ENCODE assay signal across 2 cellular contexts in the genomic region with DNA sequence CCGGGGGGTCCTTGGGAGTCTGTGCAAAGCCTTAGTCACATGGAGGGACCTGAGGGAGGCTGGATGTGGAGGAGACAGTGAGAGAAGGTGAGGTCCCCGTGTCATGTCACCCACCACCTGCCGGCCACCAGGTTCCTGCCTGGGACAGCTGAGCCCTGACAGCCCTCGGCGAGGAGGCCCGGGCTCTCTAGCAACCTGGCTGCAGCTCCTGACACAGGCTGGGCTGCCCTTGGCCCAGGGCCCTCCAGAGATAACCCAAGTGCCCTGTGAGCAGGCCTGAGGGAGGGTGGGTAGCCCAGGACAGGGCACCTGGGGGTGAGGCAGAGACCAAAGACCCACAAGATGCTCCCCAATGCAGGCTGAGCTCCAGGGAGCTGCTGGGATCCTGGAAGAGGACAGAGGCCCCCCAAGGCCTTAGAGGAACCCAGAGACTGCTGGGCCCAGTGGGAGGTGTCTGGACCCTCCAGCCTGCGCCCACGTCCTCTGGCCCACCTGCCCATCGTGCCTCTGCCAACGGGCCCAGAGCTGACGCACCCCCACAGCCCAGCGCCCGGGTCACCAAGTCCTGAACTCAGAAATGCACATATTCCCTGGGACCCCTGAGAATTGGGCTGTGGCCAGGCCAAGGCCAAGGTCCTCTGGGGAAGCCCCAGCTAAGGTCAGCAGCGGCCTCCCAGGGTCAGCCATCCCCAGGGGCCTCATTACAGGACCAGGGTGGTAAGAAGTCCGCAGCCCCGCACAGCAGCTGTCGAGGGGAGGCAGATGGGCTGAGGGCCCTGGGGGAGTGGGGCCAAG.
TF ChIP-seq lines count a peak whose summit lies in the region.

No MANE protein-coding gene starts in this region.

TF ChIP-seq in HEK293, 187 proteins besides CTCF, POLR2A, EP300 and RAD21:
- TF ChIP-seq ZNF776 (tag by site-specific recombination; IDR thresholded peaks at IDR 0.05; ENCODE audit: borderline replicate concordance): no peak
- no peak for TF ChIP-seq ZNF654 (tag by site-specific recombination; IDR thresholded peaks at IDR 0.05; ENCODE audit: low read depth)
- TF ChIP-seq ZNF701 (tag by site-specific recombination; IDR thresholded peaks at IDR 0.05): no peak
- no peak for TF ChIP-seq ZNF560 (tag by site-specific recombination; IDR thresholded peaks at IDR 0.05; ENCODE audit: borderline replicate concordance)
- TF ChIP-seq, protein P1, sequence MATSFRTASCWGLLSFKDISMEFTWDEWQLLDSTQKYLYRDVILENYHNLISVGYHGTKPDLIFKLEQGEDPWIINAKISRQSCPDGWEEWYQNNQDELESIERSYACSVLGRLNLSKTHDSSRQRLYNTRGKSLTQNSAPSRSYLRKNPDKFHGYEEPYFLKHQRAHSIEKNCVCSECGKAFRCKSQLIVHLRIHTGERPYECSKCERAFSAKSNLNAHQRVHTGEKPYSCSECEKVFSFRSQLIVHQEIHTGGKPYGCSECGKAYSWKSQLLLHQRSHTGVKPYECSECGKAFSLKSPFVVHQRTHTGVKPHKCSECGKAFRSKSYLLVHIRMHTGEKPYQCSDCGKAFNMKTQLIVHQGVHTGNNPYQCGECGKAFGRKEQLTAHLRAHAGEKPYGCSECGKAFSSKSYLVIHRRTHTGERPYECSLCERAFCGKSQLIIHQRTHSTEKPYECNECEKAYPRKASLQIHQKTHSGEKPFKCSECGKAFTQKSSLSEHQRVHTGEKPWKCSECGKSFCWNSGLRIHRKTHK (tag by site-specific recombination; IDR thresholded peaks at IDR 0.05): no peak
- TF ChIP-seq ZNF837 (tag by site-specific recombination; IDR thresholded peaks at IDR 0.05): no peak
- TF ChIP-seq ZSCAN23 (tag by site-specific recombination; IDR thresholded peaks at IDR 0.05): no peak
- 0 out of 2 replicates have a peak, but pooled peaks have one; percentile 11 for TF ChIP-seq ZBTB8A (tag by site-specific recombination; IDR thresholded peaks at IDR 0.05)
- peak; percentile 52 for TF ChIP-seq GLIS1 (tag by site-specific recombination; IDR thresholded peaks at IDR 0.05)

TF ChIP-seq in H1, 55 proteins besides CTCF, POLR2A, EP300 and RAD21:
- TF ChIP-seq CREB1 (IDR thresholded peaks at IDR 0.05) (no peak), TAF7 (optimal IDR thresholded peaks at IDR 0.05; ENCODE audit: borderline replicate concordance, low read depth, low read length) (no peak), PHF8 (conservative IDR thresholded peaks at IDR 0.05; ENCODE audit: low read depth, low read length) (no peak), CBX8 (IDR thresholded peaks at IDR 0.05; ENCODE audit: borderline replicate concordance, low read depth, low read length) (no peak), EGR1 (IDR thresholded peaks at IDR 0.05; ENCODE audit: borderline replicate concordance, low read depth, low read length) (no peak), NANOG (IDR thresholded peaks at IDR 0.05; ENCODE audit: insufficient read depth, low read depth, low read length, poor library complexity, severe bottlenecking) (no peak), BCL11A (IDR thresholded peaks at IDR 0.05; ENCODE audit: low read depth in 2 of 2, low read length in 2 of 2) (no peak), SIN3A (conservative IDR thresholded peaks at IDR 0.05 in 1 of 2, IDR thresholded peaks at IDR 0.05 in 1 of 2; ENCODE audit: low read depth in 1 of 2, low read length in 2 of 2) (no peak), RFX5 (IDR thresholded peaks at IDR 0.05; ENCODE audit: borderline replicate concordance, low read depth, low read length) (no peak), SIRT6 (IDR thresholded peaks at IDR 0.05; ENCODE audit: low read length) (no peak), JUN (IDR thresholded peaks at IDR 0.05; ENCODE audit: low read depth, low read length) (no peak), NRF1 (IDR thresholded peaks at IDR 0.05; ENCODE audit: low read depth, low read length) (no peak), SRF (IDR thresholded peaks at IDR 0.05; ENCODE audit: low read depth, low read length) (no peak)
- TF ChIP-seq, protein P2, sequence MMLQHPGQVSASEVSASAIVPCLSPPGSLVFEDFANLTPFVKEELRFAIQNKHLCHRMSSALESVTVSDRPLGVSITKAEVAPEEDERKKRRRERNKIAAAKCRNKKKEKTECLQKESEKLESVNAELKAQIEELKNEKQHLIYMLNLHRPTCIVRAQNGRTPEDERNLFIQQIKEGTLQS (IDR thresholded peaks at IDR 0.05; ENCODE audit: insufficient read depth, low read depth, low read length): no peak
- TF ChIP-seq, protein P3, sequence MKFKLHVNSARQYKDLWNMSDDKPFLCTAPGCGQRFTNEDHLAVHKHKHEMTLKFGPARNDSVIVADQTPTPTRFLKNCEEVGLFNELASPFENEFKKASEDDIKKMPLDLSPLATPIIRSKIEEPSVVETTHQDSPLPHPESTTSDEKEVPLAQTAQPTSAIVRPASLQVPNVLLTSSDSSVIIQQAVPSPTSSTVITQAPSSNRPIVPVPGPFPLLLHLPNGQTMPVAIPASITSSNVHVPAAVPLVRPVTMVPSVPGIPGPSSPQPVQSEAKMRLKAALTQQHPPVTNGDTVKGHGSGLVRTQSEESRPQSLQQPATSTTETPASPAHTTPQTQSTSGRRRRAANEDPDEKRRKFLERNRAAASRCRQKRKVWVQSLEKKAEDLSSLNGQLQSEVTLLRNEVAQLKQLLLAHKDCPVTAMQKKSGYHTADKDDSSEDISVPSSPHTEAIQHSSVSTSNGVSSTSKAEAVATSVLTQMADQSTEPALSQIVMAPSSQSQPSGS (IDR thresholded peaks at IDR 0.05; ENCODE audit: low read length): no peak
- TF ChIP-seq, protein P4, sequence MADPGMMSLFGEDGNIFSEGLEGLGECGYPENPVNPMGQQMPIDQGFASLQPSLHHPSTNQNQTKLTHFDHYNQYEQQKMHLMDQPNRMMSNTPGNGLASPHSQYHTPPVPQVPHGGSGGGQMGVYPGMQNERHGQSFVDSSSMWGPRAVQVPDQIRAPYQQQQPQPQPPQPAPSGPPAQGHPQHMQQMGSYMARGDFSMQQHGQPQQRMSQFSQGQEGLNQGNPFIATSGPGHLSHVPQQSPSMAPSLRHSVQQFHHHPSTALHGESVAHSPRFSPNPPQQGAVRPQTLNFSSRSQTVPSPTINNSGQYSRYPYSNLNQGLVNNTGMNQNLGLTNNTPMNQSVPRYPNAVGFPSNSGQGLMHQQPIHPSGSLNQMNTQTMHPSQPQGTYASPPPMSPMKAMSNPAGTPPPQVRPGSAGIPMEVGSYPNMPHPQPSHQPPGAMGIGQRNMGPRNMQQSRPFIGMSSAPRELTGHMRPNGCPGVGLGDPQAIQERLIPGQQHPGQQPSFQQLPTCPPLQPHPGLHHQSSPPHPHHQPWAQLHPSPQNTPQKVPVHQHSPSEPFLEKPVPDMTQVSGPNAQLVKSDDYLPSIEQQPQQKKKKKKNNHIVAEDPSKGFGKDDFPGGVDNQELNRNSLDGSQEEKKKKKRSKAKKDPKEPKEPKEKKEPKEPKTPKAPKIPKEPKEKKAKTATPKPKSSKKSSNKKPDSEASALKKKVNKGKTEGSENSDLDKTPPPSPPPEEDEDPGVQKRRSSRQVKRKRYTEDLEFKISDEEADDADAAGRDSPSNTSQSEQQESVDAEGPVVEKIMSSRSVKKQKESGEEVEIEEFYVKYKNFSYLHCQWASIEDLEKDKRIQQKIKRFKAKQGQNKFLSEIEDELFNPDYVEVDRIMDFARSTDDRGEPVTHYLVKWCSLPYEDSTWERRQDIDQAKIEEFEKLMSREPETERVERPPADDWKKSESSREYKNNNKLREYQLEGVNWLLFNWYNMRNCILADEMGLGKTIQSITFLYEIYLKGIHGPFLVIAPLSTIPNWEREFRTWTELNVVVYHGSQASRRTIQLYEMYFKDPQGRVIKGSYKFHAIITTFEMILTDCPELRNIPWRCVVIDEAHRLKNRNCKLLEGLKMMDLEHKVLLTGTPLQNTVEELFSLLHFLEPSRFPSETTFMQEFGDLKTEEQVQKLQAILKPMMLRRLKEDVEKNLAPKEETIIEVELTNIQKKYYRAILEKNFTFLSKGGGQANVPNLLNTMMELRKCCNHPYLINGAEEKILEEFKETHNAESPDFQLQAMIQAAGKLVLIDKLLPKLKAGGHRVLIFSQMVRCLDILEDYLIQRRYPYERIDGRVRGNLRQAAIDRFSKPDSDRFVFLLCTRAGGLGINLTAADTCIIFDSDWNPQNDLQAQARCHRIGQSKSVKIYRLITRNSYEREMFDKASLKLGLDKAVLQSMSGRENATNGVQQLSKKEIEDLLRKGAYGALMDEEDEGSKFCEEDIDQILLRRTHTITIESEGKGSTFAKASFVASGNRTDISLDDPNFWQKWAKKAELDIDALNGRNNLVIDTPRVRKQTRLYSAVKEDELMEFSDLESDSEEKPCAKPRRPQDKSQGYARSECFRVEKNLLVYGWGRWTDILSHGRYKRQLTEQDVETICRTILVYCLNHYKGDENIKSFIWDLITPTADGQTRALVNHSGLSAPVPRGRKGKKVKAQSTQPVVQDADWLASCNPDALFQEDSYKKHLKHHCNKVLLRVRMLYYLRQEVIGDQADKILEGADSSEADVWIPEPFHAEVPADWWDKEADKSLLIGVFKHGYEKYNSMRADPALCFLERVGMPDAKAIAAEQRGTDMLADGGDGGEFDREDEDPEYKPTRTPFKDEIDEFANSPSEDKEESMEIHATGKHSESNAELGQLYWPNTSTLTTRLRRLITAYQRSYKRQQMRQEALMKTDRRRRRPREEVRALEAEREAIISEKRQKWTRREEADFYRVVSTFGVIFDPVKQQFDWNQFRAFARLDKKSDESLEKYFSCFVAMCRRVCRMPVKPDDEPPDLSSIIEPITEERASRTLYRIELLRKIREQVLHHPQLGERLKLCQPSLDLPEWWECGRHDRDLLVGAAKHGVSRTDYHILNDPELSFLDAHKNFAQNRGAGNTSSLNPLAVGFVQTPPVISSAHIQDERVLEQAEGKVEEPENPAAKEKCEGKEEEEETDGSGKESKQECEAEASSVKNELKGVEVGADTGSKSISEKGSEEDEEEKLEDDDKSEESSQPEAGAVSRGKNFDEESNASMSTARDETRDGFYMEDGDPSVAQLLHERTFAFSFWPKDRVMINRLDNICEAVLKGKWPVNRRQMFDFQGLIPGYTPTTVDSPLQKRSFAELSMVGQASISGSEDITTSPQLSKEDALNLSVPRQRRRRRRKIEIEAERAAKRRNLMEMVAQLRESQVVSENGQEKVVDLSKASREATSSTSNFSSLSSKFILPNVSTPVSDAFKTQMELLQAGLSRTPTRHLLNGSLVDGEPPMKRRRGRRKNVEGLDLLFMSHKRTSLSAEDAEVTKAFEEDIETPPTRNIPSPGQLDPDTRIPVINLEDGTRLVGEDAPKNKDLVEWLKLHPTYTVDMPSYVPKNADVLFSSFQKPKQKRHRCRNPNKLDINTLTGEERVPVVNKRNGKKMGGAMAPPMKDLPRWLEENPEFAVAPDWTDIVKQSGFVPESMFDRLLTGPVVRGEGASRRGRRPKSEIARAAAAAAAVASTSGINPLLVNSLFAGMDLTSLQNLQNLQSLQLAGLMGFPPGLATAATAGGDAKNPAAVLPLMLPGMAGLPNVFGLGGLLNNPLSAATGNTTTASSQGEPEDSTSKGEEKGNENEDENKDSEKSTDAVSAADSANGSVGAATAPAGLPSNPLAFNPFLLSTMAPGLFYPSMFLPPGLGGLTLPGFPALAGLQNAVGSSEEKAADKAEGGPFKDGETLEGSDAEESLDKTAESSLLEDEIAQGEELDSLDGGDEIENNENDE (IDR thresholded peaks at IDR 0.05; ENCODE audit: insufficient replicate concordance, low read length): no peak
- TF ChIP-seq, protein P5, sequence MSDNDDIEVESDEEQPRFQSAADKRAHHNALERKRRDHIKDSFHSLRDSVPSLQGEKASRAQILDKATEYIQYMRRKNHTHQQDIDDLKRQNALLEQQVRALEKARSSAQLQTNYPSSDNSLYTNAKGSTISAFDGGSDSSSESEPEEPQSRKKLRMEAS (IDR thresholded peaks at IDR 0.05): no peak
